19 cellular contexts compared by ENCODE assay signal in genomic region chr6:81985191-81985590, GRCh38.
"Had no signal": no experiment of that assay in that cellular context is flagged by ENCODE, and none has a peak within 500 bp of the region (broad histone marks: within the 10 kb centered on the region; RNA-seq: fewer than 3 reads in every experiment).

No MANE protein-coding gene starts in this region.

- H3K4me3 Mint-ChIP-seq: activated CD4-positive, alpha-beta memory T cell treated with anti-CD3 and anti-CD28 coated beads for 36 hours; activated naive CD8-positive, alpha-beta T cell treated with anti-CD3 and anti-CD28 coated beads for 36 hours; activated T-cell treated with anti-CD3 and anti-CD28 coated beads, Interleukin-2, amount 50 U/mL, for 4 hours; memory B cell; nephron; T-helper 2 cell treated with Interferon-gamma antibody and Interleukin-4, amounts not matched to agents 5 μg/mL and 100 μg/mL, for 36 hours; type B pancreatic cell had no signal

- H3K9me3 Mint-ChIP-seq: activated T-cell treated with anti-CD3 and anti-CD28 coated beads, Interleukin-2, amount 50 U/mL, for 4 hours; T-helper 2 cell treated with Interferon-gamma antibody and Interleukin-4, amounts not matched to agents 5 μg/mL and 100 μg/mL, for 36 hours had no signal

- H3K27me3 Mint-ChIP-seq: activated naive CD8-positive, alpha-beta T cell treated with anti-CD3 and anti-CD28 coated beads for 36 hours; memory B cell; type B pancreatic cell had no signal

- DNase-seq: activated CD4-positive, alpha-beta memory T cell treated with anti-CD3 and anti-CD28 coated beads for 36 hours; activated CD4-positive, alpha-beta T cell treated with anti-CD3 and anti-CD28 coated beads for 1 hour; activated gamma-delta T cell treated with Interleukin-2 at 50 U/mL for 16 hours; activated naive CD8-positive, alpha-beta T cell treated with anti-CD3 and anti-CD28 coated beads for 36 hours; activated T-cell treated with anti-CD3 and anti-CD28 coated beads, Interleukin-2, amount 50 U/mL, for 4 hours; anterior cingulate cortex; head of caudate nucleus; left lung; occipital lobe; psoas muscle; right lobe of liver; stimulated activated naive CD4-positive, alpha-beta T cell treated with Interleukin-2 at 50 U/mL for 16 hours had no signal

- H3K4me1 Mint-ChIP-seq: activated naive CD8-positive, alpha-beta T cell treated with anti-CD3 and anti-CD28 coated beads for 36 hours; memory B cell; nephron had no signal

- H3K36me3 Mint-ChIP-seq: activated CD4-positive, alpha-beta memory T cell treated with anti-CD3 and anti-CD28 coated beads for 36 hours; activated naive CD8-positive, alpha-beta T cell treated with anti-CD3 and anti-CD28 coated beads for 36 hours; memory B cell; type B pancreatic cell had no signal

- H3K27ac Mint-ChIP-seq: activated CD4-positive, alpha-beta memory T cell treated with anti-CD3 and anti-CD28 coated beads for 36 hours; activated naive CD8-positive, alpha-beta T cell treated with anti-CD3 and anti-CD28 coated beads for 36 hours; memory B cell; nephron; T-helper 2 cell treated with Interferon-gamma antibody and Interleukin-4, amounts not matched to agents 5 μg/mL and 100 μg/mL, for 36 hours; type B pancreatic cell had no signal

- H3K4me3 ChIP-seq: breast epithelium, left lung, psoas muscle, right lobe of liver had no signal

- ATAC-seq: activated T-cell treated with anti-CD3 and anti-CD28 coated beads, Interleukin-2, amount 50 U/mL, for 4 hours; esophagus mucosa; foreskin keratinocyte; left lung; psoas muscle; right lobe of liver had no signal
